Comparison of ENCODE assay signal across 1 cellular context in the genomic region with DNA sequence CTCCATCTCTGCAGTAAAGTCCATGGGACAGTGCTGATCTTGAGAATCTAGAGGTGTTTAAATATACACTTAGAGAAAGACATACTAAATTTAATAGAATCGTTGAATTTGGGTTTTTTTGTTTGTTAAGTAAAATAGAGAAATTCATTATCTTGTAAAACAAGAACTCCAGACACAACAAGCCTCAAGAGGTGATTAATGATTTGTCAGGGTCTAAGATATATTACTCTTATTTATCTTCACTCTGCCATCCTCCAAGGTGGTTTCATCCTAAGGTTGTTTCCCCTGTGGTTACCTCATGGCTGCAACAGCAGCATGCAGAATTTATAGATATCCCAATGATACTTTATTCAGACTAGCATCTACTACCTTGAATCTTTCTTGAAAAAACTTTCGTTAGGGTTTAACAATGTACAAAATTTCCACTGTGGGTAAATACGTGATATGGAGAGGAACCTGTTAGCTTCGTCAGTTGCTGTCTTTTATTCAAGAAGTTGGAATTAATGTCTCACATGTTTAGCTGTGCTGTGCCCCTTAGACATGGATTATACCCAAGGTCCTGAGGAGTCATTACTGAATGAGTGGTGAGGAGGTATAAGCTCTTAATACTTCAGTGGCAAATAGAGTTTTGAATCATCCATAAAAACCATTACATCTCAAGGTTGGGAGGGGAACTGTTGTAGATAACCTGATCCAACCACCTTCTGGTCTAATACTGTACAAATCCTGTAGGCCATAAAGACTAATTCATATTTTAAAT.
TF ChIP-seq lines count a peak whose summit lies in the region.

No MANE protein-coding gene starts in this region.

TF ChIP-seq in K562, 482 proteins besides CTCF, POLR2A, EP300 and RAD21 (continued from another document):
- no peak for TF ChIP-seq PBX2 (CRISPR knock-in tag; IDR thresholded peaks at IDR 0.05; ENCODE audit: low read depth)
- peak; percentile 74 for TF ChIP-seq PBX2 (tag; conservative IDR thresholded peaks at IDR 0.05; ENCODE audit: low read depth)
